8 cellular contexts compared by ENCODE assay signal in genomic region chr14:73569185-73569957, GRCh38. TPM values are rescaled to one million over a fixed set of nuclear protein-coding genes. Genes with fewer than 3 reads are reported as not detected.
DNase-seq lines count a peak whose midpoint lies in the region; ATAC-seq and TF ChIP-seq lines count a peak whose summit lies in the region.
"Not testable (repeated sequence)": the region's sequence is repeated elsewhere in the genome, so short reads cannot be mapped to it uniquely, and the experiment has no call there.

A gene with protein sequence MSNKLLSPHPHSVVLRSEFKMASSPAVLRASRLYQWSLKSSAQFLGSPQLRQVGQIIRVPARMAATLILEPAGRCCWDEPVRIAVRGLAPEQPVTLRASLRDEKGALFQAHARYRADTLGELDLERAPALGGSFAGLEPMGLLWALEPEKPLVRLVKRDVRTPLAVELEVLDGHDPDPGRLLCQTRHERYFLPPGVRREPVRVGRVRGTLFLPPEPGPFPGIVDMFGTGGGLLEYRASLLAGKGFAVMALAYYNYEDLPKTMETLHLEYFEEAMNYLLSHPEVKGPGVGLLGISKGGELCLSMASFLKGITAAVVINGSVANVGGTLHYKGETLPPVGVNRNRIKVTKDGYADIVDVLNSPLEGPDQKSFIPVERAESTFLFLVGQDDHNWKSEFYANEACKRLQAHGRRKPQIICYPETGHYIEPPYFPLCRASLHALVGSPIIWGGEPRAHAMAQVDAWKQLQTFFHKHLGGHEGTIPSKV (plus strand): TSS chr14:73569213. CDS start chr14:73569241, 28 bp downstream.

- H3K4me3 ChIP-seq in A673 (ENCODE audit: low read depth, low read length, poor library complexity, severe bottlenecking) (peak within 1 kb of the TSS; percentile 51), smooth muscle cell (peak within 1 kb of the TSS; percentile 49)

- CTCF ChIA-PET in A673 (lab: Charles Lee): not testable (repeated sequence)

- not testable (repeated sequence) for H3K4me1 ChIP-seq in A673 (ENCODE audit: insufficient read depth, low read length, poor library complexity, severe bottlenecking); smooth muscle cell (ENCODE audit: low read depth)

- peak within 1 kb of the TSS; percentile 85 for H3K4me2 ChIP-seq in smooth muscle cell

- intact Hi-C loops in A673 (cut with micrococcal nuclease; ENCODE audit: unreplicated experiment): not testable (repeated sequence)

- DNase-seq in A673 (ENCODE audit: low spot score) (peak; percentile 89), NCI-H446 (lab: John Stamatoyannopoulos, UW) (peak; percentile 76 to 85), inferior parietal cortex (ENCODE audit: extremely low spot score) (peak; percentile 64)
- DNase-seq in activated CD4-positive, CD25-positive, alpha-beta regulatory T cell treated with anti-CD3 and anti-CD28 coated beads, Interleukin-2, amount 50 U/mL, for 72 hours: peak; percentile 81
- DNase-seq in central memory CD4-positive, alpha-beta T cell: peak; percentile 75
- not testable (repeated sequence) for DNase-seq in smooth muscle cell (lab: John Stamatoyannopoulos, UW; ENCODE audit: unreplicated experiment)

- not testable (repeated sequence) for H4K20me1 ChIP-seq in smooth muscle cell (ENCODE audit: low read depth)

- not testable (repeated sequence) for H3K36me3 ChIP-seq in A673 (ENCODE audit: insufficient read depth, low read length, poor library complexity, severe bottlenecking); smooth muscle cell (ENCODE audit: low read depth)

- H3K27ac ChIP-seq in A673 (ENCODE audit: low read depth, low read length, poor library complexity, severe bottlenecking) (peak within 1 kb of the TSS; percentile 79), smooth muscle cell (ENCODE audit: low read depth) (peak within 1 kb of the TSS; percentile 65)

- peak within 1 kb of the TSS; percentile 75 for H2AFZ ChIP-seq in smooth muscle cell (ENCODE audit: low read depth)

- not testable (repeated sequence) for TF ChIP-seq CTCF in A673 (conservative IDR thresholded peaks at IDR 0.05; ENCODE audit: low read depth, low read length); smooth muscle cell (IDR thresholded peaks at IDR 0.05; ENCODE audit: borderline replicate concordance, insufficient read depth, poor library complexity, severe bottlenecking)

- peak within 1 kb of the TSS; percentile 86 for H3K9ac ChIP-seq in smooth muscle cell (ENCODE audit: low read depth)

- not testable (repeated sequence) for H3F3A ChIP-seq in smooth muscle cell (ENCODE audit: low read depth)

- not testable (repeated sequence) for H3K9me3 ChIP-seq in A673 (ENCODE audit: low read depth, low read length, poor library complexity, severe bottlenecking); smooth muscle cell (replicated peaks; ENCODE audit: low read depth)

- peak; percentile 38 for ATAC-seq in GM18858 (IDR thresholded peaks at IDR 0.05; ENCODE audit: unreplicated experiment)
- peak; percentile 57 for ATAC-seq in HG03175 (IDR thresholded peaks at IDR 0.05; ENCODE audit: unreplicated experiment)

- not testable (repeated sequence) for H3K27me3 ChIP-seq in A673 (replicated peaks; ENCODE audit: insufficient read depth, low read depth, low read length, poor library complexity); smooth muscle cell (ENCODE audit: low read depth)

- BruUV-seq in A673 (replicated peaks; lab: Mats Ljungman, UMichigan): TSS peak; percentile 62

- POLR2A ChIA-PET in A673 (lab: Charles Lee; ENCODE audit: low non-redundant PET): interaction anchor here (0.6 kb wide), 3 partner anchors 40 to 567 kb away, joined by 3 to 8 read pairs (median 3); no protein-coding TSS in a partner anchor

- not testable (repeated sequence) for H3K79me2 ChIP-seq in smooth muscle cell (ENCODE audit: low read depth)

- WGBS in smooth muscle cell (ENCODE audit: low lambda C conversion rate): 24% methylated on average over 68 of the region's 82 CpGs

RNA-seq across cellular contexts. Expression of the gene that starts here (rescaled TPM):
- total RNA-seq in A673 (2021) (34.2 and 47.7 TPM in 2 replicates), smooth muscle cell (12.1 and 14.7 TPM in 2 replicates)
- 17.1 and 20.5 TPM in 2 replicates for polyA plus RNA-seq in smooth muscle cell
